ENCODE assay signal across 9 cellular contexts in genomic region chr9:94891183-94891582, GRCh38.
"Had no signal": no experiment of that assay in that cellular context is flagged by ENCODE, and none has a peak within 500 bp of the region (broad histone marks: within the 10 kb centered on the region; RNA-seq: fewer than 3 reads in every experiment).

No MANE protein-coding gene starts in this region.

- DNase-seq: IMR-90, Karpas-422, KBM-7, KG1 had no signal

- H3K27ac ChIP-seq: HL-60, KMS-11 had no signal

- H3K27ac Mint-ChIP-seq: IgD-negative memory B cell had no signal

- H3K27me3 Mint-ChIP-seq: IgD-negative memory B cell had no signal

- H3K4me2 ChIP-seq: KMS-11 had no signal

- H3K9ac ChIP-seq: KMS-11 had no signal

- ATAC-seq: HepG2 had no signal

- H3K4me3 Mint-ChIP-seq: IgD-negative memory B cell had no signal

- FAIRE-seq: HepG2, HTR-8/SVneo had no signal
